ENCODE assay signal across 20 cellular contexts in genomic region chr1:202630541-202630940, GRCh38.
"Had no signal": no experiment of that assay in that cellular context is flagged by ENCODE, and none has a peak within 500 bp of the region (broad histone marks: within the 10 kb centered on the region; RNA-seq: fewer than 3 reads in every experiment).

No MANE protein-coding gene starts in this region.

- H3K27me3 ChIP-seq: hepatocyte, neural progenitor cell, ovary, vagina had no signal

- H3K4me2 ChIP-seq: hepatocyte, neural progenitor cell had no signal

- DNase-seq: islet precursor cell; left ventricle myocardium inferior; mesendoderm; naive B cell; natural killer cell; nephron progenitor cell; retina; right cardiac atrium; stimulated activated CD4-positive, alpha-beta T cell treated with anti-CD3 and anti-CD28 coated beads, Interleukin-4, amount 100 ng/mL, for 24 hours; stimulated activated naive CD4-positive, alpha-beta T cell had no signal

- H3K9me3 ChIP-seq: left ventricle myocardium inferior, ovary, prostate gland, tibial nerve, vagina had no signal

- H2AFZ ChIP-seq: hepatocyte, neural progenitor cell had no signal

- H3K9ac ChIP-seq: neural progenitor cell had no signal

- H3K4me3 ChIP-seq: hepatocyte, left ventricle myocardium inferior, lung, neural progenitor cell, ovary, prostate gland, skin epidermis, tibial nerve, vagina had no signal

- ATAC-seq: natural killer cell; right cardiac atrium; sciatic nerve; stimulated activated effector memory CD8-positive, alpha-beta T cell treated with anti-CD3 and anti-CD28 coated beads, Interleukin-12 subunit alpha, Interleukin-12 subunit beta, amount 100 ng/mL, for 72 hours had no signal

- H3K36me3 ChIP-seq: left ventricle myocardium inferior, neural progenitor cell, ovary, prostate gland, tibial nerve, vagina had no signal

- H3K79me2 ChIP-seq: hepatocyte had no signal

- H3K4me1 ChIP-seq: neural progenitor cell, prostate gland, vagina had no signal

- H3K27ac ChIP-seq: hepatocyte, left ventricle myocardium inferior, neural progenitor cell, ovary, prostate gland, skin epidermis, tibial nerve, vagina had no signal
